Comparison of ENCODE assay signal across 8 cellular contexts in the genomic region with DNA sequence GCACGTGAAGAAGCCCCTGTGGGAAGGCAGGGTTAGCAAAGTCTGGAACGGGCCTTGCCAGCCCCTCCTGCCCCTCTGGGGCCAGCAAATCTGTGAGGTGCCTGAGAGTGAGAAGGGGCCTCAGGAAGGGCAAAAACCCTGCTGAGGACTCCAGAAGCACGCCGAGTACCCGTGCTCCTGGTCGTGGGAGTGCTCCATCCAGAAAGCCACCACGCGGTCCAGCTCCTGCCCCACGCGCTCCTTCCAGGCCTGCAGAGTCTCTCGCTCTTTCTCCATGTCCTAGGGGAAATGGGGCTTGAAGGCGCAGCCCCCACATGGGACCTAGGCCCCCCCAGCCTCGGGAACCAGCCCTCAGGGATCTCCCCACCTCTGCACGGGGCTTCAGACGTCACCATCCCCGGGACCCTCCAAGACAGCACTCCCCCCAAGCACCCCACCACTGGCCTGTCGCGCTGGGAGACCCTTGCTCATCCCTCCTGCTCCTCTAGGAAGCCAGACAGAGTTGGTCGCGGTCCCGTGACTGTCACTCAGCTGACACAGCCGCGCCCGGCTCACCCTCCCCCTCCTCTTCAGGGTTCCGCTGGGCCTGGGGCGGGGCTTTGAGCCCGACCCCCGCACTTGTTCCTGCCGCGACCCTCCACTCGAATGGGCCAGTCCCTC. TPM values are rescaled to one million over a fixed set of nuclear protein-coding genes. Genes with fewer than 3 reads are reported as not detected.
DNase-seq lines count a peak whose midpoint lies in the region; ATAC-seq and TF ChIP-seq lines count a peak whose summit lies in the region.

A gene (minus strand): TSS at position 504 of the 660 bp plus-strand sequence. CDS start 33 bp downstream, at position 471.

- H3K4me1 Mint-ChIP-seq in neural crest cell: peaks cover 20% of the 10 kb centered on the region

- H3K36me3 Mint-ChIP-seq in neural crest cell (ENCODE audit: low read depth): peaks cover 12% of the 10 kb centered on the region

- DNase-seq in WERI-Rb-1 (peak; percentile 60), fibroblast of pulmonary artery (ENCODE audit: low read depth) (no peak), neural crest cell (ENCODE audit: low read depth, low spot score) (peak; percentile 44), 8988T (no peak), NCI-H2196 treated with DMSO at 0.1 percent for 48 hours (lab: John Stamatoyannopoulos, UW; ENCODE audit: unreplicated experiment) (no peak), NCI-H187 treated with DMSO at 0.1 percent for 48 hours (lab: John Stamatoyannopoulos, UW) (no peak)

- no peak for ATAC-seq in GM21528 (IDR thresholded peaks at IDR 0.05; ENCODE audit: low FRiP score, unreplicated experiment)

- H3K27me3 ChIP-seq in WERI-Rb-1 (ENCODE audit: insufficient read depth, low read depth, severe bottlenecking): peaks cover 35% of the 10 kb centered on the region

- H3K4me3 ChIP-seq in HEK293 (ENCODE audit: low read depth, low read length) (no peak within 1 kb of the TSS), WERI-Rb-1 (ENCODE audit: low read depth, low read length) (no peak within 1 kb of the TSS), fibroblast of pulmonary artery (replicated peaks; ENCODE audit: low read depth, low read length) (peak within 1 kb of the TSS; percentile 7)

- H3K36me3 ChIP-seq in HEK293 (ENCODE audit: control insufficient read depth in 2 of 2, insufficient read depth in 1 of 2, low read length in 2 of 2) (peaks cover 8 to 20% of the 10 kb centered on the region in 2 experiments; a peak in 1 of 3 replicates), WERI-Rb-1 (peaks cover 25% of the 10 kb centered on the region)

- H3K27ac ChIP-seq in HEK293 (ENCODE audit: extremely low read depth, low read depth, low read length): no peak within 1 kb of the TSS
- no peak within 1 kb of the TSS for H3K27ac ChIP-seq in WERI-Rb-1

- H3K9me3 ChIP-seq in HEK293 (ENCODE audit: control insufficient read depth, insufficient read depth, low read depth, low read length): no peaks in the 10 kb centered on the region
- H3K9me3 ChIP-seq in WERI-Rb-1 (ENCODE audit: severe bottlenecking): no peaks in the 10 kb centered on the region

- peaks cover 2% of the 10 kb centered on the region for H3K9me3 Mint-ChIP-seq in neural crest cell

- peak within 1 kb of the TSS; percentile 94 for H3K27ac Mint-ChIP-seq in neural crest cell (ENCODE audit: unreplicated experiment)

- peak within 1 kb of the TSS; percentile 80 for H3K4me3 Mint-ChIP-seq in neural crest cell

- POLR2A ChIA-PET in HEK293 (lab: Yijun Ruan, JAX): interaction anchor here (1.3 to 3.0 kb wide), 5 partner anchors 10 to 181 kb away, joined by 3 to 21 read pairs (median 7); a partner anchor contains a TSS

- TF ChIP-seq CTCF in HEK293 (tag by site-specific recombination; IDR thresholded peaks at IDR 0.05) (no peak), WERI-Rb-1 (IDR thresholded peaks at IDR 0.05; ENCODE audit: low read depth, low read length) (no peak), fibroblast of pulmonary artery (IDR thresholded peaks at IDR 0.05; ENCODE audit: low read length, missing control alignments) (no peak), neural crest cell (conservative IDR thresholded peaks at IDR 0.05) (no peak)

- CTCF ChIA-PET in HEK293 (lab: Yijun Ruan, JAX): interaction anchor here (0.6 to 10.9 kb wide), 8 partner anchors 9 to 465 kb away, joined by 3 to 267 read pairs (median 34); a partner anchor contains a TSS

- H3K27me3 Mint-ChIP-seq in neural crest cell (ENCODE audit: low read depth): peaks cover 7% of the 10 kb centered on the region

- H3K4me1 ChIP-seq in HEK293 (ENCODE audit: control insufficient read depth, insufficient read depth, low read length): no peaks in the 10 kb centered on the region; the same call in 1 of the 2 replicates

TF ChIP-seq in HEK293, 187 proteins besides CTCF, POLR2A, EP300 and RAD21:
- TF ChIP-seq BCL11B (tag by site-specific recombination; IDR thresholded peaks at IDR 0.05; ENCODE audit: low read depth): no peak
- TF ChIP-seq, protein P1, sequence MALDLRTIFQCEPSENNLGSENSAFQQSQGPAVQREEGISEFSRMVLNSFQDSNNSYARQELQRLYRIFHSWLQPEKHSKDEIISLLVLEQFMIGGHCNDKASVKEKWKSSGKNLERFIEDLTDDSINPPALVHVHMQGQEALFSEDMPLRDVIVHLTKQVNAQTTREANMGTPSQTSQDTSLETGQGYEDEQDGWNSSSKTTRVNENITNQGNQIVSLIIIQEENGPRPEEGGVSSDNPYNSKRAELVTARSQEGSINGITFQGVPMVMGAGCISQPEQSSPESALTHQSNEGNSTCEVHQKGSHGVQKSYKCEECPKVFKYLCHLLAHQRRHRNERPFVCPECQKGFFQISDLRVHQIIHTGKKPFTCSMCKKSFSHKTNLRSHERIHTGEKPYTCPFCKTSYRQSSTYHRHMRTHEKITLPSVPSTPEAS (tag by site-specific recombination; IDR thresholded peaks at IDR 0.05): no peak
- TF ChIP-seq, protein P2, sequence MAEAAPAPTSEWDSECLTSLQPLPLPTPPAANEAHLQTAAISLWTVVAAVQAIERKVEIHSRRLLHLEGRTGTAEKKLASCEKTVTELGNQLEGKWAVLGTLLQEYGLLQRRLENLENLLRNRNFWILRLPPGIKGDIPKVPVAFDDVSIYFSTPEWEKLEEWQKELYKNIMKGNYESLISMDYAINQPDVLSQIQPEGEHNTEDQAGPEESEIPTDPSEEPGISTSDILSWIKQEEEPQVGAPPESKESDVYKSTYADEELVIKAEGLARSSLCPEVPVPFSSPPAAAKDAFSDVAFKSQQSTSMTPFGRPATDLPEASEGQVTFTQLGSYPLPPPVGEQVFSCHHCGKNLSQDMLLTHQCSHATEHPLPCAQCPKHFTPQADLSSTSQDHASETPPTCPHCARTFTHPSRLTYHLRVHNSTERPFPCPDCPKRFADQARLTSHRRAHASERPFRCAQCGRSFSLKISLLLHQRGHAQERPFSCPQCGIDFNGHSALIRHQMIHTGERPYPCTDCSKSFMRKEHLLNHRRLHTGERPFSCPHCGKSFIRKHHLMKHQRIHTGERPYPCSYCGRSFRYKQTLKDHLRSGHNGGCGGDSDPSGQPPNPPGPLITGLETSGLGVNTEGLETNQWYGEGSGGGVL (tag by site-specific recombination; IDR thresholded peaks at IDR 0.05): no peak
- TF ChIP-seq ZNF184 (tag by site-specific recombination; IDR thresholded peaks at IDR 0.05): no peak
- TF ChIP-seq ZNF366 (tag by site-specific recombination; conservative IDR thresholded peaks at IDR 0.05): 0 out of 2 replicates have a peak, but pooled peaks have one; percentile 12
- TF ChIP-seq, protein P3, sequence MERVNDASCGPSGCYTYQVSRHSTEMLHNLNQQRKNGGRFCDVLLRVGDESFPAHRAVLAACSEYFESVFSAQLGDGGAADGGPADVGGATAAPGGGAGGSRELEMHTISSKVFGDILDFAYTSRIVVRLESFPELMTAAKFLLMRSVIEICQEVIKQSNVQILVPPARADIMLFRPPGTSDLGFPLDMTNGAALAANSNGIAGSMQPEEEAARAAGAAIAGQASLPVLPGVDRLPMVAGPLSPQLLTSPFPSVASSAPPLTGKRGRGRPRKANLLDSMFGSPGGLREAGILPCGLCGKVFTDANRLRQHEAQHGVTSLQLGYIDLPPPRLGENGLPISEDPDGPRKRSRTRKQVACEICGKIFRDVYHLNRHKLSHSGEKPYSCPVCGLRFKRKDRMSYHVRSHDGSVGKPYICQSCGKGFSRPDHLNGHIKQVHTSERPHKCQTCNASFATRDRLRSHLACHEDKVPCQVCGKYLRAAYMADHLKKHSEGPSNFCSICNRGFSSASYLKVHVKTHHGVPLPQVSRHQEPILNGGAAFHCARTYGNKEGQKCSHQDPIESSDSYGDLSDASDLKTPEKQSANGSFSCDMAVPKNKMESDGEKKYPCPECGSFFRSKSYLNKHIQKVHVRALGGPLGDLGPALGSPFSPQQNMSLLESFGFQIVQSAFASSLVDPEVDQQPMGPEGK (tag by site-specific recombination; IDR thresholded peaks at IDR 0.05): peak; percentile 43; the same call in 1 of the 2 replicates
- TF ChIP-seq GLIS2 (tag by site-specific recombination; IDR thresholded peaks at IDR 0.05): peak; percentile 29; the same call in 1 of the 2 replicates
- TF ChIP-seq MZF1 (tag by site-specific recombination; IDR thresholded peaks at IDR 0.05; ENCODE audit: borderline replicate concordance): no peak
- no peak for TF ChIP-seq ZNF777 (tag by site-specific recombination; IDR thresholded peaks at IDR 0.05; ENCODE audit: borderline replicate concordance)
- TF ChIP-seq SP2 (tag by site-specific recombination; IDR thresholded peaks at IDR 0.05): peak; percentile 44

RNA-seq across cellular contexts. Expression of the gene that starts here (rescaled TPM):
- total RNA-seq in neural crest cell: 11.4 and 11.8 TPM in 2 replicates

Comparison
In these comparisons a context has a peak if more than half of its experiments do, and no peak if none do; other contexts are left out.
1. DNase-seq: peak in WERI-Rb-1 (single experiment) and neural crest cell (single experiment); none in fibroblast of pulmonary artery (single experiment), 8988T (single experiment), NCI-H2196 treated with DMSO at 0.1 percent for 48 hours (single experiment) and NCI-H187 treated with DMSO at 0.1 percent for 48 hours (single experiment).